Comparison of ENCODE assay signal across 12 cellular contexts in genomic region chr20:39117486-39117885, GRCh38.
DNase-seq lines count a peak whose midpoint lies in the region; ATAC-seq and TF ChIP-seq lines count a peak whose summit lies in the region.
"Had no signal": no experiment of that assay in that cellular context is flagged by ENCODE, and none has a peak within 500 bp of the region (broad histone marks: within the 10 kb centered on the region; RNA-seq: fewer than 3 reads in every experiment).

No MANE protein-coding gene starts in this region.

- POLR2A ChIA-PET in CD4-positive, alpha-beta memory T cell (lab: Charles Lee; ENCODE audit: partially characterized antibody) = no interaction called here

- peaks cover 59% of the 10 kb centered on the region for H3K27me3 Mint-ChIP-seq in stimulated activated memory B cell treated with anti-CD40 and anti-IgM and Interleukin-4, amounts not matched to agents 10 μg/mL and 1 μg/mL and 100 μg/mL, for 72 hours
- peaks cover 30 to 38% of the 10 kb centered on the region in 2 donors for H3K27me3 Mint-ChIP-seq in CD4-positive, alpha-beta memory T cell
- peaks cover 29% of the 10 kb centered on the region for H3K27me3 Mint-ChIP-seq in chondrocyte (ENCODE audit: low read depth)

- no peaks in the 10 kb centered on the region for H3K9me3 ChIP-seq in BE2C
- H3K9me3 ChIP-seq in CD4-positive, alpha-beta memory T cell (ENCODE audit: control insufficient read depth in 1 of 2, low read length in 2 of 2) = no peaks in the 10 kb centered on the region

- peaks cover 6% of the 10 kb centered on the region for H3K4me1 Mint-ChIP-seq in stimulated activated memory B cell treated with anti-CD40 and anti-IgM and Interleukin-4, amounts not matched to agents 10 μg/mL and 1 μg/mL and 100 μg/mL, for 72 hours
- no peaks in the 10 kb centered on the region for H3K4me1 Mint-ChIP-seq in CD4-positive, alpha-beta memory T cell
- H3K4me1 Mint-ChIP-seq in chondrocyte (ENCODE audit: low read depth) = no peaks in the 10 kb centered on the region
- H3K4me1 Mint-ChIP-seq: CD8-positive, alpha-beta memory T cell had no signal

- no peaks in the 10 kb centered on the region for H3K9me3 Mint-ChIP-seq in stimulated activated memory B cell treated with anti-CD40 and anti-IgM and Interleukin-4, amounts not matched to agents 10 μg/mL and 1 μg/mL and 100 μg/mL, for 72 hours
- no peaks in the 10 kb centered on the region for H3K9me3 Mint-ChIP-seq in CD4-positive, alpha-beta memory T cell
- H3K9me3 Mint-ChIP-seq in chondrocyte (ENCODE audit: low read depth) = peaks cover 13% of the 10 kb centered on the region
- H3K9me3 Mint-ChIP-seq: activated T-cell treated with anti-CD3 and anti-CD28 coated beads, Interleukin-2, amount 50 U/mL, for 72 hours; CD8-positive, alpha-beta memory T cell had no signal

- H3K4me3 ChIP-seq in BE2C (ENCODE audit: low read depth, low read length) = no peak overlapping the region
- no peak overlapping the region for H3K4me3 ChIP-seq in fibroblast of the aortic adventitia (ENCODE audit: low read depth, low read length)
- no peak overlapping the region for H3K4me3 ChIP-seq in CD4-positive, alpha-beta memory T cell (ENCODE audit: low read length in 2 of 2)

- ATAC-seq in stimulated activated memory B cell treated with anti-CD40 and anti-IgM and Interleukin-4, amounts not matched to agents 10 μg/mL and 1 μg/mL and 100 μg/mL, for 72 hours = no peak
- ATAC-seq: activated T-cell treated with anti-CD3 and anti-CD28 coated beads, Interleukin-2, amount 50 U/mL, for 72 hours had no signal

- no peaks in the 10 kb centered on the region for H3K36me3 Mint-ChIP-seq in stimulated activated memory B cell treated with anti-CD40 and anti-IgM and Interleukin-4, amounts not matched to agents 10 μg/mL and 1 μg/mL and 100 μg/mL, for 72 hours
- H3K36me3 Mint-ChIP-seq in CD4-positive, alpha-beta memory T cell = no peaks in the 10 kb centered on the region
- H3K36me3 Mint-ChIP-seq in chondrocyte (ENCODE audit: low read depth) = no peaks in the 10 kb centered on the region
- H3K36me3 Mint-ChIP-seq: CD8-positive, alpha-beta memory T cell had no signal

- no peaks in the 10 kb centered on the region; the same call in 1 of the 2 replicates for H3K4me1 ChIP-seq in BE2C
- no peaks in the 10 kb centered on the region for H3K4me1 ChIP-seq in CD4-positive, alpha-beta memory T cell (ENCODE audit: insufficient read depth, low read length)

- H3K27ac Mint-ChIP-seq in stimulated activated memory B cell treated with anti-CD40 and anti-IgM and Interleukin-4, amounts not matched to agents 10 μg/mL and 1 μg/mL and 100 μg/mL, for 72 hours = no peak overlapping the region
- H3K27ac Mint-ChIP-seq in CD4-positive, alpha-beta memory T cell = peak overlapping the region in 1 of 7 donors; percentile 53
- H3K27ac Mint-ChIP-seq in chondrocyte (ENCODE audit: unreplicated experiment) = no peak overlapping the region
- H3K27ac Mint-ChIP-seq: activated T-cell treated with anti-CD3 and anti-CD28 coated beads, Interleukin-2, amount 50 U/mL, for 72 hours had no signal

- CTCF ChIA-PET in CD4-positive, alpha-beta memory T cell (lab: Charles Lee; ENCODE audit: partially characterized antibody) = no interaction called here

- TF ChIP-seq CTCF in BE2C (IDR thresholded peaks at IDR 0.05; ENCODE audit: low read depth, low read length) (no peak), fibroblast of the aortic adventitia (IDR thresholded peaks at IDR 0.05; ENCODE audit: insufficient read depth, low read length) (no peak), chondrocyte (IDR thresholded peaks at IDR 0.05) (no peak)

- H3K4me3 Mint-ChIP-seq in stimulated activated memory B cell treated with anti-CD40 and anti-IgM and Interleukin-4, amounts not matched to agents 10 μg/mL and 1 μg/mL and 100 μg/mL, for 72 hours = no peak overlapping the region
- no peak overlapping the region for H3K4me3 Mint-ChIP-seq in CD4-positive, alpha-beta memory T cell
- H3K4me3 Mint-ChIP-seq in chondrocyte (ENCODE audit: unreplicated experiment) = no peak overlapping the region
- H3K4me3 Mint-ChIP-seq: activated T-cell treated with anti-CD3 and anti-CD28 coated beads, Interleukin-2, amount 50 U/mL, for 72 hours; CD8-positive, alpha-beta memory T cell had no signal

- no peak overlapping the region for H3K27ac ChIP-seq in CD4-positive, alpha-beta memory T cell (ENCODE audit: low read depth, low read length)

- H3K27me3 ChIP-seq in BE2C = no peaks in the 10 kb centered on the region
- H3K27me3 ChIP-seq in CD4-positive, alpha-beta memory T cell (ENCODE audit: insufficient read depth, low read length) = no peaks in the 10 kb centered on the region

- DNase-seq in BE2C (peak; percentile 30), HS-27A (ENCODE audit: low read depth) (peak; percentile 14), RPMI8226 (peak; percentile 57), fibroblast of the aortic adventitia (ENCODE audit: low read depth) (peak; percentile 32), chondrocyte (ENCODE audit: low spot score) (no peak), cerebellar nuclear complex (lab: John Stamatoyannopoulos, UW) (no peak)
- no peak for DNase-seq in CD4-positive, alpha-beta memory T cell
- DNase-seq: activated T-cell treated with anti-CD3 and anti-CD28 coated beads, Interleukin-2, amount 50 U/mL, for 72 hours; CD8-positive, alpha-beta memory T cell; cortex of kidney; occipital lobe had no signal

- intact Hi-C loops in CD4-positive, alpha-beta memory T cell (cut with micrococcal nuclease) = no loop called here

- no peaks in the 10 kb centered on the region for H3K36me3 ChIP-seq in BE2C
- no peaks in the 10 kb centered on the region for H3K36me3 ChIP-seq in CD4-positive, alpha-beta memory T cell (ENCODE audit: insufficient read depth, low read length)

Comparison
In these comparisons a context has a peak if more than half of its experiments do, and no peak if none do; other contexts are left out.
1. DNase-seq: peak in BE2C (single experiment), HS-27A (single experiment), RPMI8226 (single experiment) and fibroblast of the aortic adventitia (single experiment); none in CD4-positive, alpha-beta memory T cell (0 of 5), chondrocyte (single experiment) and cerebellar nuclear complex (0 of 2).